26 cellular contexts compared by ENCODE assay signal in the genomic region with DNA sequence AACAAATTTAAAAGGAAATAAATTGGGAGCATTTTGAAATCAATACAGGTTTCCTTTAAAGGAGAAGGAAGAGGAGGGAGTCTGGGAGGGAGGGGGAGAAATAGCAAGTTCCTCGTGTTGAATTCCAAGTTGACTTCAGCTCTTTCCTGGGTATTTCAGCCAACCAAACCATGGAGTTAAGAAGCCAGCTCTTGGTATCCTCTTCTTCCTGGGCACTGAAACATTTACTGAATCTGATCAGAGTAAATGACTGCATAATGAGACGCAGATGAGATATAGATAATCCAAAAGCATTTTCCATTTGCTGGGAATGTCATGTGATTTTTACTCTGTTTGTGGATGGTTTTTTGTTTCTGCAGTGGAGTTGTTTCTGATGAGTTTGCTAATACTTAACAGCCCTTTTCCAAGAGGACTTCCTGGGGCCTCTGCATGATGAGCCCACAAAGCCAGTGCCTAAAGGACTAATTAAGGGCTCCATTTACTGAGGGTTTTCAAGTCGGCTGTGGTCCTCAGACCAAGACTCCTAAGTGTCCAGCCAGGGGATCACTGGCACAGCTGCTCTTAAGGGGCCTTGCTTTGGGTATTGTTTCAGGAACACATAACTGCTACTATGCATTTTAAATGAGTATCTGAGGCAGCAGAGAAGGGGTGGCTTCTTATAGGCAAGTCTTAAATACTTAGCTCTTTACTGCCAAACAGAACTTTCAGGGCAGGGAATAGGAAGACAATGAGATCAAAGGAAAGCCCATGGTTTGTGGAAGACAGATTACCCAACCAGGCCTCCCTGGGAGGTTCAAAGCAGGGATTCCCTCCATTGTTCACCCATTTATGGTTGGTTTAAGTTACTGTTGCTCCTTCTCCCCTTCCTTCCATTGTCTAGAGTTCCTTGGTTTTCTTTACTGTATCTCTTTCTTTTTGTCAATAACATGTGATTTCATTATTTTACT.
DNase-seq lines count a peak whose midpoint lies in the region; TF ChIP-seq lines count a peak whose summit lies in the region.
"Had no signal": no experiment of that assay in that cellular context is flagged by ENCODE, and none has a peak within 500 bp of the region (broad histone marks: within the 10 kb centered on the region; RNA-seq: fewer than 3 reads in every experiment).

No MANE protein-coding gene starts in this region.

- H3K4me3 Mint-ChIP-seq in mesothelial cell of epicardium = no peak overlapping the region
- H3K4me3 Mint-ChIP-seq: activated CD8-positive, alpha-beta T cell treated with anti-CD3 and anti-CD28 coated beads for 36 hours; natural killer cell; T-helper 1 cell treated with Interleukin-12 subunit alpha and Interleukin-12 subunit beta and Interleukin-4 antibody, amounts not matched to agents 30 μg/mL and 1 μg/mL, for 36 hours had no signal

- H3K36me3 ChIP-seq in HUES64 (ENCODE audit: insufficient read depth, low read length) (no peaks in the 10 kb centered on the region), ectodermal cell (ENCODE audit: control insufficient read depth, insufficient read depth, low read length) (no peaks in the 10 kb centered on the region)

- H3K27ac ChIP-seq in HUES64 (ENCODE audit: low read depth, low read length) (peak overlapping the region; percentile 95), ectodermal cell (ENCODE audit: insufficient read depth, low read depth, low read length, poor library complexity, severe bottlenecking) (peak overlapping the region; percentile 76)
- H3K27ac ChIP-seq: foreskin keratinocyte, HL-60, tibial nerve had no signal

- no peaks in the 10 kb centered on the region for H3K27me3 Mint-ChIP-seq in mesothelial cell of epicardium (ENCODE audit: low read depth)

- H3K27me3 ChIP-seq in HUES64 (ENCODE audit: insufficient read depth, low read length) (no peaks in the 10 kb centered on the region), ectodermal cell (ENCODE audit: control insufficient read depth, insufficient read depth, low read length, poor library complexity, severe bottlenecking) (no peaks in the 10 kb centered on the region)
- H3K27me3 ChIP-seq: foreskin keratinocyte, tibial nerve had no signal

- 0 out of 2 replicates have a peak overlapping the region, but pooled peaks have one; percentile 3 for H3K9ac ChIP-seq in HUES64 (ENCODE audit: low read depth, low read length)

- H3K4me3 ChIP-seq in HUES64 (ENCODE audit: low read length) (peak overlapping the region; percentile 31), ectodermal cell (ENCODE audit: insufficient read depth, low read depth, low read length) (no peak overlapping the region)
- H3K4me3 ChIP-seq: K562, tibial nerve had no signal

- 31% methylated on average over 3 of the region's 3 CpGs for WGBS in HUES64
- WGBS in ectodermal cell, 2 experiments = 17 to 23% methylated on average over 3 of the region's 3 CpGs

- peak; percentile 80 for DNase-seq in ELF-1 (ENCODE audit: low read depth, low spot score)
- no peak for DNase-seq in mesothelial cell of epicardium (ENCODE audit: low spot score in 2 of 2, unreplicated experiment in 2 of 2)
- DNase-seq in NK-92 (lab: John Stamatoyannopoulos, UW; ENCODE audit: unreplicated experiment) = no peak
- no peak for DNase-seq in activated CD4-positive, alpha-beta T cell treated with anti-CD3 and anti-CD28 coated beads, Interleukin-2, amount 50 U/mL, for 4 hours
- no peak for DNase-seq in GM19240 (ENCODE audit: insufficient read length, low spot score)
- DNase-seq in T1000 (lab: John Stamatoyannopoulos, UW) = no peak
- DNase-seq: activated CD8-positive, alpha-beta T cell treated with anti-CD3 and anti-CD28 coated beads for 36 hours; activated T-cell treated with anti-CD3 and anti-CD28 coated beads, Interleukin-2, amount 50 U/mL, for 1 hour; dermis blood vessel endothelial cell; DMS 273 treated with DMSO at 0.1 percent for 48 hours; foreskin keratinocyte; hippocampal formation; kidney; natural killer cell; NCI-H2081 treated with DMSO at 0.1 percent for 48 hours; NCI-H524 treated with DMSO at 0.1 percent for 48 hours; PC-3; SHP77 treated with DMSO at 0.1 percent for 48 hours; stimulated activated CD4-positive, alpha-beta T cell treated with anti-CD3 and anti-CD28 coated beads, Interleukin-4, amount 100 ng/mL, for 1 hour; stimulated activated naive CD8-positive, alpha-beta T cell treated with anti-CD3 and anti-CD28 coated beads, Interleukin-15, Interleukin-2, amounts not matched to agents 100 U/mL and 50 U/mL, for 24 hours had no signal

- peaks cover 56% of the 10 kb centered on the region for H3K4me1 Mint-ChIP-seq in mesothelial cell of epicardium
- H3K4me1 Mint-ChIP-seq: natural killer cell had no signal

- H3K4me1 ChIP-seq in HUES64 (ENCODE audit: insufficient read depth, low read length) (peaks cover 71% of the 10 kb centered on the region), ectodermal cell (ENCODE audit: control insufficient read depth, insufficient read depth, low read length) (peaks cover 75% of the 10 kb centered on the region)
- H3K4me1 ChIP-seq: foreskin keratinocyte had no signal

- peak overlapping the region; percentile 78 for H3K27ac Mint-ChIP-seq in mesothelial cell of epicardium
- H3K27ac Mint-ChIP-seq: activated CD8-positive, alpha-beta T cell treated with anti-CD3 and anti-CD28 coated beads for 36 hours; natural killer cell; T-helper 1 cell treated with Interleukin-12 subunit alpha and Interleukin-12 subunit beta and Interleukin-4 antibody, amounts not matched to agents 30 μg/mL and 1 μg/mL, for 36 hours had no signal

- H3K9me3 Mint-ChIP-seq in mesothelial cell of epicardium = no peaks in the 10 kb centered on the region
- H3K9me3 Mint-ChIP-seq: activated CD8-positive, alpha-beta T cell treated with anti-CD3 and anti-CD28 coated beads for 36 hours; natural killer cell; T-helper 1 cell treated with Interleukin-12 subunit alpha and Interleukin-12 subunit beta and Interleukin-4 antibody, amounts not matched to agents 30 μg/mL and 1 μg/mL, for 36 hours had no signal

- no peak for TF ChIP-seq CTCF in mesothelial cell of epicardium (IDR thresholded peaks at IDR 0.05; ENCODE audit: unreplicated experiment)

- H3K36me3 Mint-ChIP-seq in mesothelial cell of epicardium = peaks cover 11% of the 10 kb centered on the region
- H3K36me3 Mint-ChIP-seq: natural killer cell had no signal

- H3K9me3 ChIP-seq in HUES64 (ENCODE audit: insufficient read depth, low read depth, low read length) (no peaks in the 10 kb centered on the region), ectodermal cell (ENCODE audit: control insufficient read depth, low read length) (no peaks in the 10 kb centered on the region)
- H3K9me3 ChIP-seq: tibial nerve had no signal
